In genomic region chr13:98677398-98677797, GRCh38 we compare ENCODE assay signal across 1 cellular context.
TF ChIP-seq lines count a peak whose summit lies in the region.

No MANE protein-coding gene starts in this region.

TF ChIP-seq in H1, 55 proteins besides CTCF, POLR2A, EP300 and RAD21:
- TF ChIP-seq ATF3 (IDR thresholded peaks at IDR 0.05; ENCODE audit: insufficient read depth, low read depth, low read length) (no peak), MAX (IDR thresholded peaks at IDR 0.05) (no peak), SIRT6 (IDR thresholded peaks at IDR 0.05; ENCODE audit: low read length) (no peak)
